ENCODE assay signal across 20 cellular contexts in genomic region chr2:33342171-33342570, GRCh38.
DNase-seq lines count a peak whose midpoint lies in the region; ATAC-seq and TF ChIP-seq lines count a peak whose summit lies in the region.
"Had no signal": no experiment of that assay in that cellular context is flagged by ENCODE, and none has a peak within 500 bp of the region (broad histone marks: within the 10 kb centered on the region; RNA-seq: fewer than 3 reads in every experiment).

No MANE protein-coding gene starts in this region.

- no peak overlapping the region for H3K27ac Mint-ChIP-seq in chondrocyte (ENCODE audit: unreplicated experiment)
- H3K27ac Mint-ChIP-seq: CD8-positive, alpha-beta T cell had no signal

- H3K4me1 ChIP-seq in right lobe of liver, result no peaks in the 10 kb centered on the region
- H3K4me1 ChIP-seq: BLaER1, HAP-1, SJCRH30 had no signal

- peak; percentile 11 for DNase-seq in A172 (ENCODE audit: low spot score)
- DNase-seq in NCI-H146 treated with DMSO at 0.1 percent for 48 hours (lab: John Stamatoyannopoulos, UW; ENCODE audit: unreplicated experiment), result peak; percentile 10
- DNase-seq in dermis blood vessel endothelial cell, result peak; percentile 96
- no peak for DNase-seq in right lobe of liver
- DNase-seq in GM10266 (ENCODE audit: extremely low spot score), result no peak
- no peak for DNase-seq in chondrocyte (ENCODE audit: low spot score)
- DNase-seq: 8988T; CD8-positive, alpha-beta T cell; DMS79 treated with DMSO at 0.1 percent for 48 hours; NCI-H1092; NCI-H187; NCI-H345; OCI-M1; SJCRH30 had no signal

- TF ChIP-seq CTCF in right lobe of liver (IDR thresholded peaks at IDR 0.05), result no peak
- no peak for TF ChIP-seq CTCF in GM10266 (IDR thresholded peaks at IDR 0.05; ENCODE audit: control insufficient read depth, insufficient read depth, low read depth, missing control alignments)
- no peak for TF ChIP-seq CTCF in chondrocyte (IDR thresholded peaks at IDR 0.05)

- H3K9me3 Mint-ChIP-seq in chondrocyte (ENCODE audit: low read depth), result no peaks in the 10 kb centered on the region
- H3K9me3 Mint-ChIP-seq: CD8-positive, alpha-beta T cell had no signal

- no peaks in the 10 kb centered on the region for H3K36me3 ChIP-seq in right lobe of liver
- H3K36me3 ChIP-seq: BLaER1, HAP-1 had no signal

- TF ChIP-seq POLR2A in right lobe of liver (IDR thresholded peaks at IDR 0.05), result no peak

- intact Hi-C loops in right lobe of liver (cut with DNase I), result no loop called here

- WGBS in right lobe of liver (ENCODE audit: insufficient coverage, low coverage, low lambda C conversion rate, missing lambda C conversion rate), result 67% methylated on average over 5 of the region's 5 CpGs

- H3K4me3 ChIP-seq in right lobe of liver, result no peak overlapping the region
- H3K4me3 ChIP-seq: BLaER1, GM12878, HAP-1, SJCRH30 had no signal

- no peaks in the 10 kb centered on the region for H3K9me3 ChIP-seq in right lobe of liver
- H3K9me3 ChIP-seq: BLaER1, HAP-1, SJCRH30 had no signal

- H3K36me3 Mint-ChIP-seq in chondrocyte (ENCODE audit: low read depth), result peaks cover 38% of the 10 kb centered on the region
- H3K36me3 Mint-ChIP-seq: CD8-positive, alpha-beta T cell had no signal

- H3K27ac ChIP-seq in right lobe of liver, result peak overlapping the region in 1 of 3 donors; percentile 37
- H3K27ac ChIP-seq: BLaER1, RWPE1, SJCRH30 had no signal

- peaks cover 11% of the 10 kb centered on the region for H3K4me1 Mint-ChIP-seq in chondrocyte (ENCODE audit: low read depth)

- no peaks in the 10 kb centered on the region for H3K27me3 ChIP-seq in right lobe of liver
- H3K27me3 ChIP-seq: BLaER1, SJCRH30 had no signal

- ATAC-seq in right lobe of liver (peak; percentile 52 to 85 (median 62)), HG02981 (IDR thresholded peaks at IDR 0.05; ENCODE audit: unreplicated experiment) (no peak), HG03469 (IDR thresholded peaks at IDR 0.05; ENCODE audit: unreplicated experiment) (no peak)
- ATAC-seq: CD8-positive, alpha-beta T cell; GM12878 had no signal

- H3K27me3 Mint-ChIP-seq in chondrocyte (ENCODE audit: low read depth), result no peaks in the 10 kb centered on the region

- no peak overlapping the region for H3K4me3 Mint-ChIP-seq in chondrocyte (ENCODE audit: unreplicated experiment)
- H3K4me3 Mint-ChIP-seq: CD8-positive, alpha-beta T cell had no signal

Comparison
In these comparisons a context has a peak if more than half of its experiments do, and no peak if none do; other contexts are left out.
1. DNase-seq: peak in A172 (single experiment), NCI-H146 treated with DMSO at 0.1 percent for 48 hours (single experiment) and dermis blood vessel endothelial cell (single experiment); none in right lobe of liver (0 of 3), GM10266 (single experiment) and chondrocyte (single experiment).
2. ATAC-seq: peak in right lobe of liver (4 of 4); none in HG02981 (single experiment) and HG03469 (single experiment).